Comparison of ENCODE assay signal across 1 cellular context in genomic region chr4:6595897-6596537, GRCh38.
TF ChIP-seq lines count a peak whose summit lies in the region.

No MANE protein-coding gene starts in this region.

TF ChIP-seq in K562, 482 proteins besides CTCF, POLR2A, EP300 and RAD21 (continues in another document):
- TF ChIP-seq LCOR (CRISPR knock-in tag; IDR thresholded peaks at IDR 0.05) = no peak
- peak; percentile 54; the same call in 1 of the 2 replicates for TF ChIP-seq MAX (CRISPR knock-in tag; IDR thresholded peaks at IDR 0.05)
- TF ChIP-seq TSC22D4 (tag; IDR thresholded peaks at IDR 0.05) = no peak
- TF ChIP-seq RAD51 (IDR thresholded peaks at IDR 0.05; ENCODE audit: borderline replicate concordance, low read depth) = peak; percentile 58; the same call in 1 of the 2 replicates
- no peak for TF ChIP-seq E2F5 (CRISPR knock-in tag; IDR thresholded peaks at IDR 0.05)
- TF ChIP-seq MECOM (CRISPR knock-in tag; IDR thresholded peaks at IDR 0.05) = no peak
- peak; percentile 70; the same call in 1 of the 2 replicates for TF ChIP-seq TFAP4 (CRISPR knock-in tag; IDR thresholded peaks at IDR 0.05; ENCODE audit: borderline replicate concordance)
- TF ChIP-seq ZNF263 (CRISPR knock-in tag; IDR thresholded peaks at IDR 0.05; ENCODE audit: borderline replicate concordance) = no peak
- peak; percentile 77 for TF ChIP-seq EGR1 (conservative IDR thresholded peaks at IDR 0.05)
- peak; percentile 78 for TF ChIP-seq USF2 (CRISPR knock-in tag; IDR thresholded peaks at IDR 0.05)
- TF ChIP-seq MEIS2 (IDR thresholded peaks at IDR 0.05; ENCODE audit: partially characterized antibody) = no peak
- no peak for TF ChIP-seq POLR2B (IDR thresholded peaks at IDR 0.05; ENCODE audit: low read depth, partially characterized antibody)
- 0 out of 2 replicates have a peak, but pooled peaks have one; percentile 35 for TF ChIP-seq STAT6 (CRISPR knock-in tag; IDR thresholded peaks at IDR 0.05)
- TF ChIP-seq TRIM24 (IDR thresholded peaks at IDR 0.05) = no peak
- no peak for TF ChIP-seq ATF4 (CRISPR knock-in tag; IDR thresholded peaks at IDR 0.05)
- TF ChIP-seq KLF1 (tag; IDR thresholded peaks at IDR 0.05) = 0 out of 2 replicates have a peak, but pooled peaks have one; percentile 61
- no peak for TF ChIP-seq BACH1 (tag; IDR thresholded peaks at IDR 0.05)
- TF ChIP-seq CCNT2 (IDR thresholded peaks at IDR 0.05; ENCODE audit: borderline replicate concordance, extremely low read depth, insufficient read length, low read depth, low read length) = no peak
- no peak for TF ChIP-seq E2F4 (CRISPR knock-in tag; IDR thresholded peaks at IDR 0.05; ENCODE audit: low read depth)
- TF ChIP-seq ARID4B (CRISPR knock-in tag; IDR thresholded peaks at IDR 0.05) = 0 out of 2 replicates have a peak, but pooled peaks have one; percentile 18
- TF ChIP-seq HDGF (IDR thresholded peaks at IDR 0.05) = peak; percentile 99
- TF ChIP-seq SP1 (CRISPR knock-in tag; IDR thresholded peaks at IDR 0.05) = peak; percentile 91
- peak; percentile 38; the same call in 1 of the 2 replicates for TF ChIP-seq MYC (IDR thresholded peaks at IDR 0.05; ENCODE audit: low read depth, low read length)
- TF ChIP-seq MYC (CRISPR knock-in tag; IDR thresholded peaks at IDR 0.05; ENCODE audit: borderline replicate concordance, low read depth) = no peak
- TF ChIP-seq ZNF75A (CRISPR knock-in tag; IDR thresholded peaks at IDR 0.05) = no peak
- 0 out of 2 replicates have a peak, but pooled peaks have one; percentile 40 for TF ChIP-seq ZNF740 (CRISPR knock-in tag; IDR thresholded peaks at IDR 0.05)
- no peak for TF ChIP-seq ZNF740 (tag; IDR thresholded peaks at IDR 0.05)
- TF ChIP-seq JUNB (CRISPR knock-in tag; conservative IDR thresholded peaks at IDR 0.05) = no peak
- TF ChIP-seq RFX1 (IDR thresholded peaks at IDR 0.05) = peak; percentile 81
- no peak for TF ChIP-seq ZNF41 (CRISPR knock-in tag; conservative IDR thresholded peaks at IDR 0.05)
- no peak for TF ChIP-seq BCOR (IDR thresholded peaks at IDR 0.05)
- TF ChIP-seq MTA1 (IDR thresholded peaks at IDR 0.05; ENCODE audit: borderline replicate concordance) = no peak
- no peak for TF ChIP-seq MLLT1 (IDR thresholded peaks at IDR 0.05)
- no peak for TF ChIP-seq SRSF1 (IDR thresholded peaks at IDR 0.05; ENCODE audit: low read depth, low read length)
- TF ChIP-seq ARID2 (IDR thresholded peaks at IDR 0.05) = no peak
- TF ChIP-seq ZNF785 (CRISPR knock-in tag; IDR thresholded peaks at IDR 0.05) = no peak
- TF ChIP-seq BCL6 (CRISPR knock-in tag; IDR thresholded peaks at IDR 0.05) = no peak
- no peak for TF ChIP-seq SMAD4 (CRISPR knock-in tag; conservative IDR thresholded peaks at IDR 0.05)
- no peak for TF ChIP-seq CHAMP1 (IDR thresholded peaks at IDR 0.05)
- TF ChIP-seq TEAD1 (CRISPR knock-in tag; IDR thresholded peaks at IDR 0.05) = 0 out of 4 replicates have a peak, but pooled peaks of 1 of the 2 experiments have one; percentile 47
- TF ChIP-seq SMAD3 (CRISPR knock-in tag; conservative IDR thresholded peaks at IDR 0.05) = no peak
- no peak for TF ChIP-seq LEF1 (IDR thresholded peaks at IDR 0.05)
- no peak for TF ChIP-seq KLF10 (CRISPR knock-in tag; IDR thresholded peaks at IDR 0.05)
- no peak for TF ChIP-seq IFI16 (CRISPR knock-in tag; IDR thresholded peaks at IDR 0.05)
- peak; percentile 37; the same call in 1 of the 2 replicates for TF ChIP-seq ZFP91 (CRISPR knock-in tag; IDR thresholded peaks at IDR 0.05)
- TF ChIP-seq ZNF12 (CRISPR knock-in tag; IDR thresholded peaks at IDR 0.05) = no peak
- TF ChIP-seq HDAC8 (tag; IDR thresholded peaks at IDR 0.05) = no peak
- no peak for TF ChIP-seq HNRNPL (IDR thresholded peaks at IDR 0.05; ENCODE audit: low read depth, low read length)
- no peak for TF ChIP-seq ZNF23 (CRISPR knock-in tag; IDR thresholded peaks at IDR 0.05)
- TF ChIP-seq CBFA2T3 (IDR thresholded peaks at IDR 0.05) = peak; percentile 19; the same call in 1 of the 2 replicates
